In the genomic region with DNA sequence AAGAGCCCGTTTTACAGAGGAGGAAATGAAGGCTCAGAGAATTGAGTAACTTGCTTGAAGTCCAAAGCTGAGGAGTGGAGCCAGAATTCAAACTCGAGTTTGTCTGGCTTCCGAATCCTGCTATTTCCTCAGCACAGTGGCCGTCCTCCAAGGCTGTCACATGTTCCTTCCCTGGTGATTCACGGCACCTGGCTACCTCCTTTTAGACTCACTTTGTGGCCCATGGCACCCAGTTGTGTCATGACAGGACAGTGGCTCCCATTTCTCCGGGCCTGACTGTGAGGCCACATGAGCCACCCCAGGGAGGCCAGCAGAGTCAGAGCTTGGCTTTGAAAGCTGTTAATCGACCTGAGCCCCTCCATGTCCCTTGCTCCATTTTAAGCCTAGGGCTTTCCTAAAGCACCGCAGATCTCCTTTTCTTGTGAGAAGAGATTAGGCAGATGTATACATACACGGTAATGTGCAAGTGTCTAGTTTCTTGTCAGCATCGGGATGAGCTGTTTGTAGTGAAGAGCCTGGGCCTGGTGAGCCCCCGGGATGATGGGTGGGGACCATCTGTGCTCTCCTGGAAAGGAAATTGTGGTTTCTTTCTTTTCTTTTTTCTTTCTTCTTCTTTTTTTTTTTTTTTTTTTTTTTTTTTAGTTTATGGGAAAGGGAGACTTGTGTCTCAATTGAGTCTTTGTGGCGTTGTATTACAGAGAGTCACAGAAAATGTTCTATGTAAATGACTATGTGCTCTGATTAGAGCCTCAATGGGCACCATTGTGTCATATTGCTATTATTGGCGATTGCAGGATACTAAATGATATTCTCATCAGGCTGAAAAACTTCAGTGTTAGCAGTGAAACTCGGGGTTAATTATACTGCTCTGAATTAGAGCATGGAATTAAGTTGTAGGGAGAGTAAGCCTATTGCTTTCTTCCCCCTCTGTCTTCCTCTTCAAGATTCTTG, we compare ENCODE assay signal across 10 cellular contexts. TPM values are rescaled to one million over a fixed set of nuclear protein-coding genes. Genes with fewer than 3 reads are reported as not detected.
DNase-seq lines count a peak whose midpoint lies in the region; ATAC-seq, FAIRE-seq and TF ChIP-seq lines count a peak whose summit lies in the region.
"Had no signal": no experiment of that assay in that cellular context is flagged by ENCODE, and none has a peak within 500 bp of the region (broad histone marks: within the 10 kb centered on the region; RNA-seq: fewer than 3 reads in every experiment).

No MANE protein-coding gene starts in this region.

- intact Hi-C loops in dendritic cell treated with granulocyte-macrophage colony-stimulating factor and Interleukin-4, amounts not matched to agents 40 ng/mL and 50 ng/mL, for 4 days (cut with micrococcal nuclease) = loop anchor here (5.0 kb wide), 3 partner anchors 32 to 72 kb away; a partner anchor contains a TSS
- intact Hi-C loops in Caco-2 (cut with micrococcal nuclease; ENCODE audit: unreplicated experiment) = no loop called here

- H3K9me3 Mint-ChIP-seq in stimulated activated naive CD8-positive, alpha-beta T cell treated with anti-CD3 and anti-CD28 coated beads, Interleukin-15, amount 100 ng/mL, for 72 hours = no peaks in the 10 kb centered on the region
- H3K9me3 Mint-ChIP-seq in dendritic cell treated with granulocyte-macrophage colony-stimulating factor and Interleukin-4, amounts not matched to agents 40 ng/mL and 50 ng/mL, for 4 days = no peaks in the 10 kb centered on the region
- H3K9me3 Mint-ChIP-seq in naive thymus-derived CD8-positive, alpha-beta T cell = no peaks in the 10 kb centered on the region
- no peaks in the 10 kb centered on the region for H3K9me3 Mint-ChIP-seq in Caco-2 (ENCODE audit: unreplicated experiment)

- H3K9me3 ChIP-seq in Caco-2 = no peaks in the 10 kb centered on the region

- H3K36me3 Mint-ChIP-seq in dendritic cell treated with granulocyte-macrophage colony-stimulating factor and Interleukin-4, amounts not matched to agents 40 ng/mL and 50 ng/mL, for 4 days (ENCODE audit: low read depth) = peaks cover 60% of the 10 kb centered on the region
- H3K36me3 Mint-ChIP-seq in naive thymus-derived CD8-positive, alpha-beta T cell = no peaks in the 10 kb centered on the region
- H3K36me3 Mint-ChIP-seq in Caco-2 (ENCODE audit: insufficient read depth, unreplicated experiment) = no peaks in the 10 kb centered on the region

- H3K4me3 ChIP-seq in Caco-2 (ENCODE audit: low read depth, low read length) = no peak overlapping the region

- no peak for TF ChIP-seq CTCF in Caco-2 (IDR thresholded peaks at IDR 0.05; ENCODE audit: insufficient read depth in 1 of 2, low read depth in 1 of 2, low read length in 1 of 2, severe bottlenecking in 1 of 2, unreplicated experiment in 1 of 2)

- no peaks in the 10 kb centered on the region for H3K4me1 ChIP-seq in Caco-2

- no peak for DNase-seq in stimulated activated naive CD8-positive, alpha-beta T cell treated with anti-CD3 and anti-CD28 coated beads, Interleukin-15, amount 100 ng/mL, for 72 hours
- DNase-seq in stimulated activated naive CD8-positive, alpha-beta T cell treated with anti-CD3 and anti-CD28 coated beads, Interleukin-15, Interleukin-2, amounts not matched to agents 100 U/mL and 50 U/mL, for 24 hours = no peak
- DNase-seq in naive thymus-derived CD8-positive, alpha-beta T cell = no peak
- DNase-seq in SW 1271 (lab: John Stamatoyannopoulos, UW) = no peak
- DNase-seq in cortex of kidney (lab: John Stamatoyannopoulos, UW) = no peak
- no peak for DNase-seq in Caco-2
- no peak for DNase-seq in H54 (ENCODE audit: insufficient read length, low spot score)
- DNase-seq: activated CD8-positive, alpha-beta memory T cell treated with anti-CD3 and anti-CD28 coated beads, Interleukin-2, amount 10 ng/mL, durations not matched to agents 7 days and 5 days had no signal

- POLR2A ChIA-PET in naive thymus-derived CD8-positive, alpha-beta T cell (lab: Charles Lee) = interaction anchor here (0.6 to 1.1 kb wide), 2 partner anchors 20 to 35 kb away, joined by 3 to 6 read pairs; no protein-coding TSS in a partner anchor
- POLR2A ChIA-PET in Caco-2 (lab: Charles Lee) = interaction anchor here (0.7 kb wide), 1 partner anchor 37 kb away, joined by 3 read pairs; no protein-coding TSS in a partner anchor

- no peaks in the 10 kb centered on the region for H3K27me3 ChIP-seq in Caco-2 (replicated peaks; ENCODE audit: control insufficient read depth, insufficient read depth, low read length)

- FAIRE-seq in H54 (lab: Jason Lieb, UNC) = no peak
- FAIRE-seq: RCC 7860 had no signal

- CTCF ChIA-PET in Caco-2 (lab: Charles Lee) = no interaction called here

- peaks cover 67% of the 10 kb centered on the region for H3K4me1 Mint-ChIP-seq in stimulated activated naive CD8-positive, alpha-beta T cell treated with anti-CD3 and anti-CD28 coated beads, Interleukin-15, amount 100 ng/mL, for 72 hours
- H3K4me1 Mint-ChIP-seq in dendritic cell treated with granulocyte-macrophage colony-stimulating factor and Interleukin-4, amounts not matched to agents 40 ng/mL and 50 ng/mL, for 4 days (ENCODE audit: low read depth) = peaks cover 81% of the 10 kb centered on the region
- H3K4me1 Mint-ChIP-seq in naive thymus-derived CD8-positive, alpha-beta T cell = peaks cover 46 to 79% (median 63%) of the 10 kb centered on the region in 4 donors
- H3K4me1 Mint-ChIP-seq in Caco-2 (ENCODE audit: low read depth, unreplicated experiment) = no peaks in the 10 kb centered on the region

- H3K27me3 Mint-ChIP-seq in stimulated activated naive CD8-positive, alpha-beta T cell treated with anti-CD3 and anti-CD28 coated beads, Interleukin-15, amount 100 ng/mL, for 72 hours = no peaks in the 10 kb centered on the region
- H3K27me3 Mint-ChIP-seq in dendritic cell treated with granulocyte-macrophage colony-stimulating factor and Interleukin-4, amounts not matched to agents 40 ng/mL and 50 ng/mL, for 4 days = no peaks in the 10 kb centered on the region
- no peaks in the 10 kb centered on the region for H3K27me3 Mint-ChIP-seq in naive thymus-derived CD8-positive, alpha-beta T cell
- no peaks in the 10 kb centered on the region for H3K27me3 Mint-ChIP-seq in Caco-2 (ENCODE audit: insufficient read depth, unreplicated experiment)
- H3K27me3 Mint-ChIP-seq: activated CD8-positive, alpha-beta memory T cell treated with anti-CD3 and anti-CD28 coated beads, Interleukin-2, amount 10 ng/mL, durations not matched to agents 7 days and 5 days had no signal

- no peak overlapping the region for H3K27ac Mint-ChIP-seq in stimulated activated naive CD8-positive, alpha-beta T cell treated with anti-CD3 and anti-CD28 coated beads, Interleukin-15, amount 100 ng/mL, for 72 hours
- peak overlapping the region; percentile 78 for H3K27ac Mint-ChIP-seq in dendritic cell treated with granulocyte-macrophage colony-stimulating factor and Interleukin-4, amounts not matched to agents 40 ng/mL and 50 ng/mL, for 4 days
- H3K27ac Mint-ChIP-seq in naive thymus-derived CD8-positive, alpha-beta T cell = peak overlapping the region in 8 of 10 donors; percentile 27 to 69 (median 37)
- no peak overlapping the region for H3K27ac Mint-ChIP-seq in Caco-2 (ENCODE audit: unreplicated experiment)
- H3K27ac Mint-ChIP-seq: activated CD8-positive, alpha-beta memory T cell treated with anti-CD3 and anti-CD28 coated beads, Interleukin-2, amount 10 ng/mL, durations not matched to agents 7 days and 5 days had no signal

- TF ChIP-seq POLR2A in H54 (IDR thresholded peaks at IDR 0.05; ENCODE audit: low read depth, low read length) = no peak

- no TSS peak for BruUV-seq in Caco-2 (replicated peaks; lab: Mats Ljungman, UMichigan)

- peak overlapping the region; percentile 7 to 8 for H3K4me3 Mint-ChIP-seq in stimulated activated naive CD8-positive, alpha-beta T cell treated with anti-CD3 and anti-CD28 coated beads, Interleukin-15, amount 100 ng/mL, for 72 hours
- H3K4me3 Mint-ChIP-seq in dendritic cell treated with granulocyte-macrophage colony-stimulating factor and Interleukin-4, amounts not matched to agents 40 ng/mL and 50 ng/mL, for 4 days = peak overlapping the region; percentile 13
- H3K4me3 Mint-ChIP-seq in naive thymus-derived CD8-positive, alpha-beta T cell = peak overlapping the region in 7 of 10 donors; percentile 15 to 59 (median 48)
- no peak overlapping the region for H3K4me3 Mint-ChIP-seq in Caco-2 (ENCODE audit: unreplicated experiment)
- H3K4me3 Mint-ChIP-seq: activated CD8-positive, alpha-beta memory T cell treated with anti-CD3 and anti-CD28 coated beads, Interleukin-2, amount 10 ng/mL, durations not matched to agents 7 days and 5 days had no signal

- H3K36me3 ChIP-seq in Caco-2 (ENCODE audit: control insufficient read depth, insufficient read depth, low read length) = no peaks in the 10 kb centered on the region

- peak; percentile 43 for ATAC-seq in stimulated activated naive CD8-positive, alpha-beta T cell treated with anti-CD3 and anti-CD28 coated beads, Interleukin-15, amount 100 ng/mL, for 72 hours
- no peak for ATAC-seq in stimulated activated naive CD8-positive, alpha-beta T cell treated with anti-CD3 and anti-CD28 coated beads, Interleukin-15, Interleukin-2, amounts not matched to agents 100 U/mL and 50 U/mL, for 24 hours
- ATAC-seq in naive thymus-derived CD8-positive, alpha-beta T cell = no peak
- ATAC-seq: activated CD8-positive, alpha-beta memory T cell treated with anti-CD3 and anti-CD28 coated beads, Interleukin-2, amount 10 ng/mL, durations not matched to agents 7 days and 5 days had no signal

RNA-seq across cellular contexts. Expression of a gene that starts 54.8 kb away (rescaled TPM):
- total RNA-seq in naive thymus-derived CD8-positive, alpha-beta T cell = 10 to 100 TPM; 21.7 to 23.7 TPM
- 10 to 100 TPM in 1 of 3 donors, 1 to 10 TPM in 2; 4.3 to 10.2 (median 5.3) TPM for polyA plus RNA-seq in naive thymus-derived CD8-positive, alpha-beta T cell
- 9.7 and 11.0 TPM in 2 replicates for total RNA-seq in Caco-2 (2022)

Comparison
In these comparisons a context has a peak if more than half of its experiments do, and no peak if none do; other contexts are left out.
1. H3K27ac Mint-ChIP-seq: peak in dendritic cell treated with granulocyte-macrophage colony-stimulating factor and Interleukin-4, amounts not matched to agents 40 ng/mL and 50 ng/mL, for 4 days (single experiment) and naive thymus-derived CD8-positive, alpha-beta T cell (8 of 10); none in stimulated activated naive CD8-positive, alpha-beta T cell treated with anti-CD3 and anti-CD28 coated beads, Interleukin-15, amount 100 ng/mL, for 72 hours (0 of 2) and Caco-2 (single experiment).